Comparison of ENCODE assay signal across 9 cellular contexts in the genomic region with DNA sequence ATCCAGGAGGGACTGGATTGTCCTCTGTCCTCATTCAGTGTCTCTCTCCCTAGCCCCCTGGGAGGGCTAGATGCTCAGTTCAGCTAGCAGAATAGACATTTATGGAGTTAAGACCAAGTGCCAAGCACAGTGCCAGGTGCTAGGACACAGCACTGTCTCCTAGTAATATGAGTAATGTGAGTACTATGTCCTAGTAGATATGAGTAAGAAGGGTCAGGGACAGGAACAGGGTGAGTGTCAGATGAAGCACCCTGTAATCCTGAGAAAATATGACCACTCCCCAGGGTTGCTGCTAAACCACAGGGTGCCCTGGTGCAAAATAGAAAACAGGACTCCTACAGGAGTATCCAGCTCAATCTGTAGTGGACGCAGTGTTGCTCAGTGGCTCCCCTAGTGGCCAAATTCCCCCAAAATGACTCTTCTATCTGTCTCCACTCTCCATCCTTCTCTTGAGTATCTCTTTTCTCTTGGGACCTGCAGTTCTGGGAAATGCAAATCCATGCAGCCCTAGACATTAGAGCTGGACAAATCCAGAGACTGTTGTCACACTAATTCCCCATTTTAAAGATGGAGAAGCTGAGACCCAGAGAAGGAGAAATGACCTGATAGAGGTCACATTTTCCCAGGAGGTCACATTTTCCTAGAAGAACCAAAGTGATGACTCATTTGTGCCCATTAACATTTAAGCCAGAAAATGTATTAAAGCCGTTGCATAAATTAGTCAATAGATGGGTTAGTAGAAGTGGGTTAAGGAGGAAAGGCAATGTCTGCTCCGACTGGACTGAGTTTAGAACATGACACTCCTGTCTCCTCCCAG.
DNase-seq lines count a peak whose midpoint lies in the region; ATAC-seq, FAIRE-seq and TF ChIP-seq lines count a peak whose summit lies in the region.
"Had no signal": no experiment of that assay in that cellular context is flagged by ENCODE, and none has a peak within 500 bp of the region (broad histone marks: within the 10 kb centered on the region; RNA-seq: fewer than 3 reads in every experiment).

No MANE protein-coding gene starts in this region.

- H3K27me3 ChIP-seq in K562 (ENCODE audit: control insufficient read depth in 2 of 2, insufficient read depth in 2 of 2, low read length in 2 of 2) (peaks cover 0 to 5% of the 10 kb centered on the region in 2 experiments; a peak in 1 of 5 replicates), neural progenitor cell (peaks cover 5% of the 10 kb centered on the region)

- no peaks in the 10 kb centered on the region for H3K9me3 ChIP-seq in K562 (replicated peaks; ENCODE audit: control insufficient read depth, insufficient read depth, low read depth, low read length)
- no peaks in the 10 kb centered on the region for H3K9me3 ChIP-seq in neural progenitor cell (ENCODE audit: low read depth)

- H4K20me1 ChIP-seq in K562 (replicated peaks; ENCODE audit: control insufficient read depth, insufficient read depth, low read length) (no peaks in the 10 kb centered on the region), neural progenitor cell (ENCODE audit: low read depth) (peaks cover 9% of the 10 kb centered on the region)

- no peaks in the 10 kb centered on the region for H3K36me3 Mint-ChIP-seq in activated CD4-positive, alpha-beta memory T cell treated with anti-CD3 and anti-CD28 coated beads for 36 hours
- H3K36me3 Mint-ChIP-seq in activated CD4-positive, alpha-beta memory T cell treated with anti-CD3 and anti-CD28 coated beads, Interleukin-2, amount 10 ng/mL, durations not matched to agents 7 days and 5 days (ENCODE audit: low read depth), result no peaks in the 10 kb centered on the region
- H3K36me3 Mint-ChIP-seq in neural progenitor cell, result no peaks in the 10 kb centered on the region

- H3K36me3 ChIP-seq in K562 (ENCODE audit: control insufficient read depth, insufficient read depth, low read length), result no peaks in the 10 kb centered on the region
- no peaks in the 10 kb centered on the region for H3K36me3 ChIP-seq in neural progenitor cell

- 2% methylated on average over 3 of the region's 3 CpGs for WGBS in K562 (ENCODE audit: insufficient coverage, low coverage, missing lambda C conversion rate)

- H3K9ac ChIP-seq in K562 (ENCODE audit: insufficient read depth in 1 of 2, low read depth in 2 of 2, low read length in 2 of 2), result no peak overlapping the region
- no peak overlapping the region for H3K9ac ChIP-seq in neural progenitor cell

- no peak overlapping the region for H3K4me3 Mint-ChIP-seq in activated CD4-positive, alpha-beta memory T cell treated with anti-CD3 and anti-CD28 coated beads for 36 hours
- no peak overlapping the region for H3K4me3 Mint-ChIP-seq in activated CD4-positive, alpha-beta memory T cell treated with anti-CD3 and anti-CD28 coated beads, Interleukin-2, amount 10 ng/mL, durations not matched to agents 7 days and 5 days
- no peak overlapping the region for H3K4me3 Mint-ChIP-seq in neural progenitor cell

- TF ChIP-seq EP300 in K562 (IDR thresholded peaks at IDR 0.05; ENCODE audit: low read length), result no peak

- H3K4me2 ChIP-seq in K562 (ENCODE audit: insufficient read depth, low read length) (no peak overlapping the region), neural progenitor cell (no peak overlapping the region)

- intact Hi-C loops in activated CD4-positive, alpha-beta memory T cell treated with anti-CD3 and anti-CD28 coated beads for 36 hours (cut with micrococcal nuclease), result no loop called here
- intact Hi-C loops in K562 (cut with micrococcal nuclease), result no loop called here

- peak; percentile 48 to 66 (median 51) for TF ChIP-seq CTCF in K562 (IDR thresholded peaks at IDR 0.05 in 2 of 3, conservative IDR thresholded peaks at IDR 0.05 in 1 of 3; ENCODE audit: insufficient read depth in 2 of 3, low read depth in 1 of 3, low read length in 3 of 3)
- TF ChIP-seq CTCF in neural progenitor cell (IDR thresholded peaks at IDR 0.05), result peak; percentile 56

- H3K4me1 Mint-ChIP-seq in activated CD4-positive, alpha-beta memory T cell treated with anti-CD3 and anti-CD28 coated beads for 36 hours (ENCODE audit: low read depth), result no peaks in the 10 kb centered on the region
- H3K4me1 Mint-ChIP-seq in activated CD4-positive, alpha-beta memory T cell treated with anti-CD3 and anti-CD28 coated beads, Interleukin-2, amount 10 ng/mL, durations not matched to agents 7 days and 5 days, result no peaks in the 10 kb centered on the region
- H3K4me1 Mint-ChIP-seq in neural progenitor cell, result peaks cover 26% of the 10 kb centered on the region

- peaks cover 16% of the 10 kb centered on the region for H3F3A ChIP-seq in neural progenitor cell (ENCODE audit: low read depth)

- H3K27ac Mint-ChIP-seq in activated CD4-positive, alpha-beta memory T cell treated with anti-CD3 and anti-CD28 coated beads for 36 hours, result no peak overlapping the region
- H3K27ac Mint-ChIP-seq in activated CD4-positive, alpha-beta memory T cell treated with anti-CD3 and anti-CD28 coated beads, Interleukin-2, amount 10 ng/mL, durations not matched to agents 7 days and 5 days, result no peak overlapping the region
- H3K27ac Mint-ChIP-seq in neural progenitor cell, result no peak overlapping the region

- POLR2A ChIA-PET in activated CD4-positive, alpha-beta memory T cell treated with anti-CD3 and anti-CD28 coated beads for 36 hours (lab: Charles Lee), result no interaction called here
- POLR2A ChIA-PET in activated CD4-positive, alpha-beta memory T cell treated with anti-CD3 and anti-CD28 coated beads, Interleukin-2, amount 10 ng/mL, durations not matched to agents 7 days and 5 days (lab: Charles Lee), result no interaction called here
- POLR2A ChIA-PET in K562 (lab: Yijun Ruan, JAX), result interaction anchor here (0.5 kb wide), 1 partner anchor 1004 kb away, joined by 4 read pairs; no protein-coding TSS in a partner anchor

- DNase-seq in activated CD4-positive, alpha-beta memory T cell treated with anti-CD3 and anti-CD28 coated beads for 36 hours, result peak; percentile 12
- DNase-seq in activated CD4-positive, alpha-beta memory T cell treated with anti-CD3 and anti-CD28 coated beads, Interleukin-2, amount 10 ng/mL, durations not matched to agents 7 days and 5 days, result no peak
- DNase-seq in K562 (ENCODE audit: extremely low read depth in 1 of 4, low spot score in 3 of 4) (peak; percentile 25 to 74 (median 62)), neural progenitor cell (ENCODE audit: low spot score) (no peak), anterior cingulate cortex (lab: John Stamatoyannopoulos, UW) (no peak)
- DNase-seq: mesenchymal stem cell had no signal

- H3K27ac ChIP-seq in K562 (ENCODE audit: extremely low read depth, low read depth, low read length), result no peak overlapping the region
- no peak overlapping the region for H3K27ac ChIP-seq in neural progenitor cell

- no peak for TF ChIP-seq POLR2A in K562 (conservative IDR thresholded peaks at IDR 0.05)

- peaks cover 3% of the 10 kb centered on the region for H3K9me3 Mint-ChIP-seq in activated CD4-positive, alpha-beta memory T cell treated with anti-CD3 and anti-CD28 coated beads for 36 hours
- H3K9me3 Mint-ChIP-seq in activated CD4-positive, alpha-beta memory T cell treated with anti-CD3 and anti-CD28 coated beads, Interleukin-2, amount 10 ng/mL, durations not matched to agents 7 days and 5 days, result no peaks in the 10 kb centered on the region
- H3K9me3 Mint-ChIP-seq in neural progenitor cell, result peaks cover 12% of the 10 kb centered on the region

- FAIRE-seq in K562 (lab: Jason Lieb, UNC), result peak; percentile 37

- H3K27me3 Mint-ChIP-seq in activated CD4-positive, alpha-beta memory T cell treated with anti-CD3 and anti-CD28 coated beads for 36 hours, result no peaks in the 10 kb centered on the region
- H3K27me3 Mint-ChIP-seq in activated CD4-positive, alpha-beta memory T cell treated with anti-CD3 and anti-CD28 coated beads, Interleukin-2, amount 10 ng/mL, durations not matched to agents 7 days and 5 days, result no peaks in the 10 kb centered on the region
- H3K27me3 Mint-ChIP-seq in neural progenitor cell (ENCODE audit: insufficient read depth, low read depth), result peaks cover 37% of the 10 kb centered on the region

- H2AFZ ChIP-seq in K562 (ENCODE audit: low read depth, low read length), result no peak overlapping the region
- no peak overlapping the region for H2AFZ ChIP-seq in neural progenitor cell (replicated peaks)

- TF ChIP-seq RAD21 in K562 (CRISPR knock-in tag; conservative IDR thresholded peaks at IDR 0.05 in 1 of 2, IDR thresholded peaks at IDR 0.05 in 1 of 2), result no peak

- no peaks in the 10 kb centered on the region for H3K79me2 ChIP-seq in K562 (ENCODE audit: control insufficient read depth, insufficient read depth, low read length)
- H3K79me2 ChIP-seq in neural progenitor cell (ENCODE audit: low read depth), result no peaks in the 10 kb centered on the region

- in situ Hi-C loops in K562 (cut with MboI), result no loop called here

- H3K4me3 ChIP-seq in K562 (no peak overlapping the region), neural progenitor cell (no peak overlapping the region)

- no peaks in the 10 kb centered on the region for H3K9me1 ChIP-seq in K562 (ENCODE audit: control insufficient read depth, insufficient read depth, low read length)

- peak; percentile 37 for ATAC-seq in HG02798 (IDR thresholded peaks at IDR 0.05; ENCODE audit: poor library complexity, unreplicated experiment)
- peak; percentile 74 for ATAC-seq in K562
- no peak for ATAC-seq in HG03025 (IDR thresholded peaks at IDR 0.05; ENCODE audit: low FRiP score, unreplicated experiment)
- no peak for ATAC-seq in GM21515 (IDR thresholded peaks at IDR 0.05; ENCODE audit: unreplicated experiment)

- CTCF ChIA-PET in activated CD4-positive, alpha-beta memory T cell treated with anti-CD3 and anti-CD28 coated beads for 36 hours (lab: Charles Lee), result interaction anchor here (0.6 to 1.9 kb wide), 6 partner anchors 9 to 59 kb away, joined by 3 to 6 read pairs (median 3); no protein-coding TSS in a partner anchor
- CTCF ChIA-PET in activated CD4-positive, alpha-beta memory T cell treated with anti-CD3 and anti-CD28 coated beads, Interleukin-2, amount 10 ng/mL, durations not matched to agents 7 days and 5 days (lab: Charles Lee), result interaction anchor here (0.6 kb wide), 1 partner anchor 366 kb away, joined by 3 read pairs; no protein-coding TSS in a partner anchor
- CTCF ChIA-PET in K562 (lab: Yijun Ruan, JAX; ENCODE audit: low intra/inter-chr PET ratio), result no interaction called here

- H3K4me1 ChIP-seq in K562 (replicated peaks in 1 of 2; ENCODE audit: control insufficient read depth in 2 of 2, insufficient read depth in 2 of 2, low read length in 2 of 2) (no peaks in the 10 kb centered on the region), neural progenitor cell (peaks cover 28% of the 10 kb centered on the region)

- no TSS peak for BruUV-seq in K562 (replicated peaks; lab: Mats Ljungman, UMichigan)

TF ChIP-seq in K562, 482 proteins besides CTCF, POLR2A, EP300 and RAD21 (continues in another document):
- TF ChIP-seq NRF1 (conservative IDR thresholded peaks at IDR 0.05 in 1 of 2, IDR thresholded peaks at IDR 0.05 in 1 of 2) (no peak), KLF13 (tag; IDR thresholded peaks at IDR 0.05; ENCODE audit: borderline replicate concordance, low read depth) (no peak)

Comparison
In these comparisons a context has a peak if more than half of its experiments do, and no peak if none do; other contexts are left out.
1. DNase-seq: peak in activated CD4-positive, alpha-beta memory T cell treated with anti-CD3 and anti-CD28 coated beads for 36 hours (single experiment) and K562 (4 of 4); none in activated CD4-positive, alpha-beta memory T cell treated with anti-CD3 and anti-CD28 coated beads, Interleukin-2, amount 10 ng/mL, durations not matched to agents 7 days and 5 days (single experiment), neural progenitor cell (single experiment) and anterior cingulate cortex (0 of 58).
2. ATAC-seq: peak in HG02798 (single experiment) and K562 (single experiment); none in HG03025 (single experiment) and GM21515 (single experiment).